In genomic region chr4:134024251-134024650, GRCh38 we compare ENCODE assay signal across 11 cellular contexts.
DNase-seq lines count a peak whose midpoint lies in the region; ATAC-seq and TF ChIP-seq lines count a peak whose summit lies in the region.
"Had no signal": no experiment of that assay in that cellular context is flagged by ENCODE, and none has a peak within 500 bp of the region (broad histone marks: within the 10 kb centered on the region; RNA-seq: fewer than 3 reads in every experiment).

No MANE protein-coding gene starts in this region.

- intact Hi-C loops in left ventricle myocardium superior (cut with micrococcal nuclease) = no loop called here

- H3K36me3 ChIP-seq in H7 (replicated peaks; ENCODE audit: control insufficient read depth, insufficient read depth, low read length) = no peaks in the 10 kb centered on the region
- H3K36me3 ChIP-seq: esophagus muscularis mucosa, neutrophil had no signal

- no peaks in the 10 kb centered on the region for H3K27me3 ChIP-seq in H7 (ENCODE audit: control insufficient read depth, insufficient read depth, low read length)
- H3K27me3 ChIP-seq: esophagus muscularis mucosa, neutrophil had no signal

- TF ChIP-seq CTCF in AG09319 (IDR thresholded peaks at IDR 0.05; ENCODE audit: low read depth, low read length) (peak; percentile 4), foreskin fibroblast (IDR thresholded peaks at IDR 0.05; ENCODE audit: low read depth, low read length) (peak; percentile 25)

- H3K4me3 ChIP-seq in H7 (ENCODE audit: insufficient read depth, low read depth, low read length) (no peak overlapping the region), foreskin fibroblast (ENCODE audit: low read depth in 1 of 2, low read length in 2 of 2) (no peak overlapping the region)
- H3K4me3 ChIP-seq: esophagus muscularis mucosa had no signal

- DNase-seq in AG09319 (ENCODE audit: extremely low read depth, low read depth) = no peak
- peak; percentile 1 for DNase-seq in H7
- peak; percentile 52 for DNase-seq in OCI-M1 (lab: John Stamatoyannopoulos, UW)
- DNase-seq in foreskin fibroblast = no peak
- no peak for DNase-seq in activated CD4-positive, alpha-beta T cell treated with anti-CD3 and anti-CD28 coated beads for 4 hours
- DNase-seq in KG1 (lab: John Stamatoyannopoulos, UW) = no peak
- no peak for DNase-seq in left ventricle myocardium superior
- DNase-seq in inferior parietal cortex (ENCODE audit: extremely low spot score) = no peak
- DNase-seq: DMS79 had no signal

- ATAC-seq in left ventricle myocardium superior = no peak

Comparison
In these comparisons a context has a peak if more than half of its experiments do, and no peak if none do; other contexts are left out.
1. DNase-seq: peak in H7 (single experiment) and OCI-M1 (single experiment); none in AG09319 (single experiment), foreskin fibroblast (0 of 2), activated CD4-positive, alpha-beta T cell treated with anti-CD3 and anti-CD28 coated beads for 4 hours (0 of 2), KG1 (single experiment), left ventricle myocardium superior (single experiment) and inferior parietal cortex (single experiment).